1 cellular context compared by ENCODE assay signal in the genomic region with DNA sequence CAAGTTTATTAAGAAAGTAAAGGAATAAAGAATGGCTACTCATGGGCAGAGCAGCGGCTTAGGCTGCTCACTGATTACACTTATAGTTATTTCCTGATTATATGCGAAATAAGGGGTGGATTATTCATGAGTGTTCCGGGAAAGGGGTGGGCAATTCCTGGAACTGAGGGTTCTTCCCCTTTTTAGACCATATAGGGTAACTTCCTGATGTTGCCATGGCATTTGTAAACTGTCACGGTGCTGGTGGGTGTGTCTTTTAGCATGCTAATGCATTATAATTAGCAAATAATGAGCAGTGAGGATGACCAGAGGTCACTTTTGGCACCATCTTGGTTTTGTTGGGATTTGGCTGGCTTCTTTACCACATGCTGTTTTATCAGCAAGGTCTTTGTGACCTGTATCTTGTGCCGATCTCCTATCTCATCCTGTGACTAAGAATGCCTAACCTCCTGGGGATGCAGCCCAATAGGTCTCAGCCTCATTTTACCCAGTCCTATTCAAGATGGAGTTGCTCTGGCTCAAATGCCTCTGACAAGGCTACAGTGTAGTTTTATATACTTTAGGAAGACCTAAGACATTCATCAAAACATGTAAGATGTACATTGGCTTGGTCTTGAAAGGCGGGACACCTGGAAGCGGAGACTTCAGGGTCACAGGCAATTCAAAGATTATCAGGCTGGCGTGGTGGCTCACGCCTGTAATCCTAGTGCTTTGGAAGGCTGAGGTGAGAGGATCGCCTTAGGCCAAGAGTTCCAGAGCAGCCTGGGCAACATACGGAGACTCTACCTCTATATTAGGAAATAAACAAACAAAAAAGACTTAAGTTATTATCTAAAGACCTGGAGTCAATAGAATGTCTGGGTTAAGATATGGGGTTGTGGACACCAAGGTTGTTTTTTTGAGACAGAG.
A peak's percentile ranks its signal among the peaks of the same experiment; 100 is the strongest.
TF ChIP-seq lines count a peak whose summit lies in the region.

No MANE protein-coding gene starts in this region.

TF ChIP-seq in K562, 482 proteins besides CTCF, POLR2A, EP300 and RAD21 (continued from another document and continues in another):
- TF ChIP-seq CUX1 (CRISPR knock-in tag; IDR thresholded peaks at IDR 0.05) = peak; percentile 98
- no peak for TF ChIP-seq BDP1 (IDR thresholded peaks at IDR 0.05; ENCODE audit: insufficient read depth, insufficient read length)
- peak; percentile 98 for TF ChIP-seq SMAD4 (CRISPR knock-in tag; conservative IDR thresholded peaks at IDR 0.05)
- 0 out of 2 replicates have a peak, but pooled peaks have one; percentile 54 for TF ChIP-seq ZNF696 (CRISPR knock-in tag; conservative IDR thresholded peaks at IDR 0.05)
- no peak for TF ChIP-seq ZNF316 (IDR thresholded peaks at IDR 0.05)
- no peak for TF ChIP-seq ATF1 (CRISPR knock-in tag; IDR thresholded peaks at IDR 0.05)
- peak; percentile 78 for TF ChIP-seq ATF1 (tag; IDR thresholded peaks at IDR 0.05)
- no peak for TF ChIP-seq HMGN3 (IDR thresholded peaks at IDR 0.05; ENCODE audit: borderline replicate concordance, extremely low read depth, insufficient read length, low read depth, low read length)
- no peak for TF ChIP-seq CHD4 (IDR thresholded peaks at IDR 0.05; ENCODE audit: insufficient read depth, insufficient replicate concordance, low read depth, low read length, poor library complexity, severe bottlenecking)
- TF ChIP-seq RFX7 (CRISPR knock-in tag; IDR thresholded peaks at IDR 0.05) = peak; percentile 92
- no peak for TF ChIP-seq KHSRP (IDR thresholded peaks at IDR 0.05)
- TF ChIP-seq RBM34 (IDR thresholded peaks at IDR 0.05; ENCODE audit: borderline replicate concordance, insufficient read depth, low read length) = no peak
- TF ChIP-seq NFXL1 (CRISPR knock-in tag; IDR thresholded peaks at IDR 0.05) = peak; percentile 97
- TF ChIP-seq NELFE (IDR thresholded peaks at IDR 0.05; ENCODE audit: insufficient read depth, insufficient read length) = no peak
- no peak for TF ChIP-seq ZNF143 (CRISPR knock-in tag; IDR thresholded peaks at IDR 0.05)
- peak; percentile 98 for TF ChIP-seq OTX1 (CRISPR knock-in tag; IDR thresholded peaks at IDR 0.05)
- peak; percentile 98 for TF ChIP-seq RREB1 (CRISPR knock-in tag; IDR thresholded peaks at IDR 0.05)
- TF ChIP-seq ZNF212 (CRISPR knock-in tag; IDR thresholded peaks at IDR 0.05) = 0 out of 2 replicates have a peak, but pooled peaks have one; percentile 84
- no peak for TF ChIP-seq STAG1 (CRISPR knock-in tag; IDR thresholded peaks at IDR 0.05; ENCODE audit: borderline replicate concordance)
- no peak for TF ChIP-seq MTA2 (IDR thresholded peaks at IDR 0.05; ENCODE audit: low read depth)
- peak; percentile 66; the same call in 1 of the 2 replicates for TF ChIP-seq BMI1 (IDR thresholded peaks at IDR 0.05; ENCODE audit: low read length)
- no peak for TF ChIP-seq CHAMP1 (IDR thresholded peaks at IDR 0.05)
- TF ChIP-seq NFATC3 (IDR thresholded peaks at IDR 0.05) = no peak
- TF ChIP-seq RFX5 (IDR thresholded peaks at IDR 0.05; ENCODE audit: low read depth, low read length) = no peak
- no peak for TF ChIP-seq TFAM (CRISPR knock-in tag; conservative IDR thresholded peaks at IDR 0.05)
- peak; percentile 56; the same call in 1 of the 2 replicates for TF ChIP-seq ESRRA (IDR thresholded peaks at IDR 0.05; ENCODE audit: borderline replicate concordance, low read depth)
- TF ChIP-seq, protein P1, sequence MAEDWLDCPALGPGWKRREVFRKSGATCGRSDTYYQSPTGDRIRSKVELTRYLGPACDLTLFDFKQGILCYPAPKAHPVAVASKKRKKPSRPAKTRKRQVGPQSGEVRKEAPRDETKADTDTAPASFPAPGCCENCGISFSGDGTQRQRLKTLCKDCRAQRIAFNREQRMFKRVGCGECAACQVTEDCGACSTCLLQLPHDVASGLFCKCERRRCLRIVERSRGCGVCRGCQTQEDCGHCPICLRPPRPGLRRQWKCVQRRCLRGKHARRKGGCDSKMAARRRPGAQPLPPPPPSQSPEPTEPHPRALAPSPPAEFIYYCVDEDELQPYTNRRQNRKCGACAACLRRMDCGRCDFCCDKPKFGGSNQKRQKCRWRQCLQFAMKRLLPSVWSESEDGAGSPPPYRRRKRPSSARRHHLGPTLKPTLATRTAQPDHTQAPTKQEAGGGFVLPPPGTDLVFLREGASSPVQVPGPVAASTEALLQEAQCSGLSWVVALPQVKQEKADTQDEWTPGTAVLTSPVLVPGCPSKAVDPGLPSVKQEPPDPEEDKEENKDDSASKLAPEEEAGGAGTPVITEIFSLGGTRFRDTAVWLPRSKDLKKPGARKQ (CRISPR knock-in tag; IDR thresholded peaks at IDR 0.05) = no peak
- no peak for TF ChIP-seq NCOA1 (IDR thresholded peaks at IDR 0.05; ENCODE audit: low read depth)
- no peak for TF ChIP-seq RBM25 (IDR thresholded peaks at IDR 0.05; ENCODE audit: low read depth, low read length, severe bottlenecking)
- no peak for TF ChIP-seq HNRNPLL (IDR thresholded peaks at IDR 0.05; ENCODE audit: low read depth, low read length, poor library complexity, severe bottlenecking)
- no peak for TF ChIP-seq CREBBP (IDR thresholded peaks at IDR 0.05; ENCODE audit: low read depth, low read length)
- peak; percentile 82 for TF ChIP-seq SP1 (CRISPR knock-in tag; IDR thresholded peaks at IDR 0.05)
- no peak for TF ChIP-seq MTA3 (IDR thresholded peaks at IDR 0.05; ENCODE audit: borderline replicate concordance)
- peak; percentile 91 for TF ChIP-seq ELK3 (CRISPR knock-in tag; IDR thresholded peaks at IDR 0.05)
- TF ChIP-seq ZNF449 (CRISPR knock-in tag; IDR thresholded peaks at IDR 0.05) = peak; percentile 98
- TF ChIP-seq ZBTB7A (IDR thresholded peaks at IDR 0.05; ENCODE audit: borderline replicate concordance, control insufficient read depth, low read depth, low read length) = no peak
- no peak; a peak in 1 of 4 replicates for TF ChIP-seq FOXK2 (conservative IDR thresholded peaks at IDR 0.05 in 1 of 2, IDR thresholded peaks at IDR 0.05 in 1 of 2; ENCODE audit: low read depth in 2 of 2)
- TF ChIP-seq E2F1 (CRISPR knock-in tag; IDR thresholded peaks at IDR 0.05) = no peak
- no peak for TF ChIP-seq ZNF384 (IDR thresholded peaks at IDR 0.05; ENCODE audit: low read depth, low read length)
- no peak for TF ChIP-seq FIP1L1 (IDR thresholded peaks at IDR 0.05; ENCODE audit: low read depth, low read length, poor library complexity, severe bottlenecking)
